In genomic region chr12:130560321-130560720, GRCh38 we compare ENCODE assay signal across 29 cellular contexts.
"Had no signal": no experiment of that assay in that cellular context is flagged by ENCODE, and none has a peak within 500 bp of the region (broad histone marks: within the 10 kb centered on the region; RNA-seq: fewer than 3 reads in every experiment).

No MANE protein-coding gene starts in this region.

- H3K4me3 ChIP-seq: adrenal gland, ascending aorta, body of pancreas, breast epithelium, cardiac muscle cell had no signal

- H3K27ac ChIP-seq: adrenal gland, ascending aorta, body of pancreas, brain microvascular endothelial cell, breast epithelium, cardiac muscle cell had no signal

- H3K9me3 ChIP-seq: ascending aorta had no signal

- H3K27me3 ChIP-seq: adrenal gland, ascending aorta, brain microvascular endothelial cell, breast epithelium, cardiac muscle cell had no signal

- DNase-seq: activated effector memory CD4-positive, alpha-beta T cell treated with anti-CD3 and anti-CD28 coated beads, Interleukin-2, amount 50 U/mL, for 16 hours; activated effector memory CD4-positive, alpha-beta T cell treated with Interleukin-2 at 50 U/mL for 16 hours; activated gamma-delta T cell; activated gamma-delta T cell treated with Interleukin-2 at 50 U/mL for 16 hours; activated naive CD4-positive, alpha-beta T cell; activated naive CD4-positive, alpha-beta T cell treated with anti-CD3 and anti-CD28 coated beads for 36 hours; activated naive CD4-positive, alpha-beta T cell treated with anti-CD3 and anti-CD28 coated beads, Interleukin-2, amount 10 ng/mL, durations not matched to agents 7 days and 5 days; activated naive CD4-positive, alpha-beta T cell treated with anti-CD3 and anti-CD28 coated beads, Interleukin-2, amount 50 U/mL, for 16 hours; activated naive CD4-positive, alpha-beta T cell treated with Interleukin-2 at 50 U/mL for 16 hours; activated naive CD8-positive, alpha-beta T cell treated with anti-CD3 and anti-CD28 coated beads for 36 hours; activated naive CD8-positive, alpha-beta T cell treated with anti-CD3 and anti-CD28 coated beads, Interleukin-2, amount 10 ng/mL, durations not matched to agents 7 days and 5 days; activated naive CD8-positive, alpha-beta T cell treated with anti-CD3 and anti-CD28 coated beads, Interleukin-2, amount 50 U/mL, for 24 hours; activated T-cell treated with anti-CD3 and anti-CD28 coated beads, Interleukin-2, amount 50 U/mL, for 24 hours; activated T-cell treated with anti-CD3 and anti-CD28 coated beads, Interleukin-2, amount 50 U/mL, for 4 hours; activated T-cell treated with anti-CD3 and anti-CD28 coated beads, Interleukin-2, amount 50 U/mL, for 48 hours; activated T-cell treated with anti-CD3 and anti-CD28 coated beads, Interleukin-2, amount 50 U/mL, for 72 hours; adrenal gland; amniotic stem cell; amygdala; anterior cingulate cortex; aorta; body of pancreas; brain microvascular endothelial cell; caudate nucleus; central memory CD4-positive, alpha-beta T cell; cerebellar nuclear complex had no signal

- H3K4me1 ChIP-seq: adrenal gland, ascending aorta, body of pancreas, breast epithelium had no signal

- H3K36me3 ChIP-seq: adrenal gland, ascending aorta, brain microvascular endothelial cell, breast epithelium, cardiac muscle cell had no signal
